8 cellular contexts compared by ENCODE assay signal in genomic region chr1:156705918-156706646, GRCh38. TPM values are rescaled to one million over a fixed set of nuclear protein-coding genes. Genes with fewer than 3 reads are reported as not detected.
A peak's percentile ranks its signal among the peaks of the same experiment; 100 is the strongest.
DNase-seq lines count a peak whose midpoint lies in the region; ATAC-seq and TF ChIP-seq lines count a peak whose summit lies in the region.

No MANE protein-coding gene starts in this region.

- DNase-seq in GM19238 (ENCODE audit: insufficient read length, low spot score): peak; percentile 57
- peak; percentile 78 for DNase-seq in NCI-H69 (lab: John Stamatoyannopoulos, UW)
- peak; percentile 68 for DNase-seq in activated T-cell treated with anti-CD3 and anti-CD28 coated beads for 48 hours (ENCODE audit: low read depth)
- DNase-seq in epithelial cell of proximal tubule (ENCODE audit: low read depth): no peak
- peak; percentile 55 to 84 (median 75) for DNase-seq in naive thymus-derived CD8-positive, alpha-beta T cell
- DNase-seq in stimulated activated naive CD8-positive, alpha-beta T cell treated with anti-CD3 and anti-CD28 coated beads, Interleukin-15, Interleukin-2, amounts not matched to agents 100 U/mL and 50 U/mL, for 24 hours: peak; percentile 85

- no peaks in the 10 kb centered on the region for H3K36me3 Mint-ChIP-seq in naive thymus-derived CD8-positive, alpha-beta T cell

- peak overlapping the region; percentile 55 for H3K4me3 ChIP-seq in epithelial cell of proximal tubule (ENCODE audit: low read depth, low read length)

- POLR2A ChIA-PET in naive thymus-derived CD8-positive, alpha-beta T cell (lab: Charles Lee): interaction anchor here (1.0 to 4.8 kb wide), 7 partner anchors 15 to 248 kb away, joined by 3 to 33 read pairs (median 7); partner anchors contain the start of genes ISG20L2, METTL25B, MRPL24 and PRCC

- H3K27ac ChIP-seq in 22Rv1: no peak overlapping the region

- peak overlapping the region; percentile 53 to 95 (median 91) for H3K27ac Mint-ChIP-seq in naive thymus-derived CD8-positive, alpha-beta T cell

- peak; percentile 68 to 77 for ATAC-seq in naive thymus-derived CD8-positive, alpha-beta T cell
- peak; percentile 67 for ATAC-seq in stimulated activated naive CD8-positive, alpha-beta T cell treated with anti-CD3 and anti-CD28 coated beads, Interleukin-15, Interleukin-2, amounts not matched to agents 100 U/mL and 50 U/mL, for 24 hours
- ATAC-seq in HG02610 (IDR thresholded peaks at IDR 0.05; ENCODE audit: unreplicated experiment): no peak

- no peaks in the 10 kb centered on the region for H3K9me3 Mint-ChIP-seq in naive thymus-derived CD8-positive, alpha-beta T cell

- H3K27me3 Mint-ChIP-seq in naive thymus-derived CD8-positive, alpha-beta T cell: peaks cover 0 to 18% (median 14%) of the 10 kb centered on the region in 5 donors

- TF ChIP-seq CTCF in 22Rv1 (IDR thresholded peaks at IDR 0.05): peak; percentile 100
- TF ChIP-seq CTCF in epithelial cell of proximal tubule (conservative IDR thresholded peaks at IDR 0.05; ENCODE audit: low read depth, low read length): peak; percentile 82

- peaks cover 13 to 35% (median 32%) of the 10 kb centered on the region in 4 donors for H3K4me1 Mint-ChIP-seq in naive thymus-derived CD8-positive, alpha-beta T cell

- H3K4me3 Mint-ChIP-seq in naive thymus-derived CD8-positive, alpha-beta T cell: peak overlapping the region; percentile 85 to 98 (median 91)

RNA-seq across cellular contexts. Expression of gene CRABP2, which starts 0.7 kb away (rescaled TPM):
- total RNA-seq in epithelial cell of proximal tubule: 12.2 and 77.1 TPM in 2 replicates
- total RNA-seq in naive thymus-derived CD8-positive, alpha-beta T cell: 1 to 10 TPM in 1 of 2 experiments, under 1 TPM in 1; 0.44 to 2.9 TPM
- polyA plus RNA-seq in naive thymus-derived CD8-positive, alpha-beta T cell: not detected

RNA-seq across cellular contexts. Expression of gene METTL25B, which starts 22.2 kb away (rescaled TPM):
- total RNA-seq in epithelial cell of proximal tubule: 6.9 and 19.9 TPM in 2 replicates
- total RNA-seq in naive thymus-derived CD8-positive, alpha-beta T cell: 10 to 100 TPM; 33.6 to 39.3 TPM
- 1 to 10 TPM; 2.3 to 6.7 (median 5.6) TPM for polyA plus RNA-seq in naive thymus-derived CD8-positive, alpha-beta T cell

RNA-seq across cellular contexts. Expression of gene ISG20L2, which starts 22.5 kb away (rescaled TPM):
- total RNA-seq in epithelial cell of proximal tubule: 19.4 and 26.4 TPM in 2 replicates
- total RNA-seq in naive thymus-derived CD8-positive, alpha-beta T cell: 10 to 100 TPM; 45.0 to 50.3 TPM
- 10 to 100 TPM; 20.0 to 23.4 (median 20.7) TPM for polyA plus RNA-seq in naive thymus-derived CD8-positive, alpha-beta T cell

RNA-seq across cellular contexts. Expression of gene NES, which starts 28.9 kb away (rescaled TPM):
- total RNA-seq in epithelial cell of proximal tubule: 11.6 and 70.2 TPM in 2 replicates
- not detected for total RNA-seq in naive thymus-derived CD8-positive, alpha-beta T cell
- not detected for polyA plus RNA-seq in naive thymus-derived CD8-positive, alpha-beta T cell

RNA-seq across cellular contexts. Expression of gene MRPL24, which starts 34.8 kb away (rescaled TPM):
- 47.7 and 65.8 TPM in 2 replicates for total RNA-seq in epithelial cell of proximal tubule
- total RNA-seq in naive thymus-derived CD8-positive, alpha-beta T cell: 10 to 100 TPM; 49.7 to 56.9 TPM
- polyA plus RNA-seq in naive thymus-derived CD8-positive, alpha-beta T cell: 100 to 1,000 TPM in 2 of 3 donors, 10 to 100 TPM in 1; 98.6 to 109 (median 103) TPM
